In the genomic region with DNA sequence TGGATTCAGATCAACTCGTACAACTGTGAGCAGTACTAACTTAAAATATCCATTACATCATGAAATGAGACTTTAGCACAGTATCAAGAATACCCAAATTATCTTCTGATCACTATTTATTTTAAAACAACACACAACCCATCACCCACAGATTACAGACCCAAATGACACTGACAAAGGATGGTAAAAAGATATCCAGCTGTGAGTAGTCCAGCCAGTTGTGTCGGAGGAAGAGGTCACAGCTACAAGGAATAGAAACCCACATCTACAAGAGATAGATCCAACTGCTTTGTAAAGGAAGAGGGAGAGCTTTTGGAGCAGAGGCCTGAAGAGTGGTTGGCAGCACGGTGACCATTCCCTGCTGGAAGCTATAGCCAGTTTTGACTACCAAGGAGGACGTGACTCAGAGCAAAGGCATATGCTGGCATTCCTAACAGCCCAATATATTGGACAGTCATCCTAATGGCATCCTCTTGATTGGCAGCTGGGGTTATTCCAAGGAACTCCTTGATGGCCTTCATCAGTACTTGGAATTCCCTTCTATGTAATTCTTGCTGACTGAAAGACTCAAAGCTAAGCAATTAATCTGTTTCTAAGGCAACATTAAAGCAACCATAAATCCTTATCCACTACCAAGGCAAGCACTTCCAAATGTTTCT, we compare ENCODE assay signal across 11 cellular contexts. TPM values are rescaled to one million over a fixed set of nuclear protein-coding genes. Genes with fewer than 3 reads are reported as not detected.
A peak's percentile ranks its signal among the peaks of the same experiment; 100 is the strongest.
DNase-seq lines count a peak whose midpoint lies in the region; ATAC-seq and TF ChIP-seq lines count a peak whose summit lies in the region.
"Had no signal": no experiment of that assay in that cellular context is flagged by ENCODE, and none has a peak within 500 bp of the region (broad histone marks: within the 10 kb centered on the region; RNA-seq: fewer than 3 reads in every experiment).

No MANE protein-coding gene starts in this region.

- H3K4me3 ChIP-seq in PC-9 = peak overlapping the region; percentile 22; the same call in 1 of the 2 replicates
- no peak overlapping the region for H3K4me3 ChIP-seq in Peyer's patch

- H3K79me2 ChIP-seq in PC-9 (ENCODE audit: low read depth) = no peaks in the 10 kb centered on the region

- H3K9me3 ChIP-seq in PC-9 (ENCODE audit: insufficient read depth, low read depth) (peaks cover 10% of the 10 kb centered on the region; the same call in 1 of the 2 replicates), Peyer's patch (no peaks in the 10 kb centered on the region)

- H3K9me2 ChIP-seq in PC-9 (ENCODE audit: insufficient read depth) = no peaks in the 10 kb centered on the region

- H2AFZ ChIP-seq in PC-9 = no peak overlapping the region

- H3K36me3 Mint-ChIP-seq in activated CD8-positive, alpha-beta T cell treated with anti-CD3 and anti-CD28 coated beads, Interleukin-2, amount 10 ng/mL, durations not matched to agents 7 days and 5 days (ENCODE audit: low read depth) = no peaks in the 10 kb centered on the region

- CTCF ChIA-PET in PC-9 (lab: Charles Lee) = interaction anchor here (0.5 kb wide), 1 partner anchor 1810 kb away, joined by 6 read pairs; no protein-coding TSS in a partner anchor
- CTCF ChIA-PET in activated CD8-positive, alpha-beta T cell treated with anti-CD3 and anti-CD28 coated beads, Interleukin-2, amount 10 ng/mL, durations not matched to agents 7 days and 5 days (lab: Charles Lee) = no interaction called here

- intact Hi-C loops in PC-9 (cut with micrococcal nuclease; ENCODE audit: unreplicated experiment) = loop anchor here (1.0 to 5.0 kb wide), 4 partner anchors 18 to 102 kb away; no protein-coding TSS in a partner anchor

- POLR2A ChIA-PET in PC-9 (lab: Charles Lee; ENCODE audit: unreplicated experiment) = interaction anchor here (0.6 to 1.3 kb wide), 7 partner anchors 10 to 396 kb away, joined by 3 to 8 read pairs (median 5); no protein-coding TSS in a partner anchor
- POLR2A ChIA-PET in activated CD8-positive, alpha-beta T cell treated with anti-CD3 and anti-CD28 coated beads, Interleukin-2, amount 10 ng/mL, durations not matched to agents 7 days and 5 days (lab: Charles Lee) = no interaction called here

- DNase-seq in COLO829 (ENCODE audit: low spot score) (peak; percentile 88), PC-9 (peak; percentile 85 to 100), fibroblast of gingiva (ENCODE audit: low read depth) (peak; percentile 93), non-pigmented ciliary epithelial cell (ENCODE audit: low read depth) (peak; percentile 90), Peyer's patch (no peak), NOMO-1 treated with dmso at 0.1 percent for 144 hours (lab: John Stamatoyannopoulos, UW; ENCODE audit: unreplicated experiment) (no peak), NCI-H1092 (lab: John Stamatoyannopoulos, UW) (no peak)
- DNase-seq in activated CD8-positive, alpha-beta T cell treated with anti-CD3 and anti-CD28 coated beads, Interleukin-2, amount 10 ng/mL, durations not matched to agents 7 days and 5 days = no peak
- DNase-seq: activated CD4-positive, alpha-beta T cell treated with anti-CD3 and anti-CD28 coated beads for 1 hour; NCI-H510A treated with DMSO at 0.1 percent for 48 hours had no signal

- no peak overlapping the region for H3K4me3 Mint-ChIP-seq in activated CD8-positive, alpha-beta T cell treated with anti-CD3 and anti-CD28 coated beads, Interleukin-2, amount 10 ng/mL, durations not matched to agents 7 days and 5 days
- H3K4me3 Mint-ChIP-seq: brain had no signal

- H3K27me3 Mint-ChIP-seq in activated CD8-positive, alpha-beta T cell treated with anti-CD3 and anti-CD28 coated beads, Interleukin-2, amount 10 ng/mL, durations not matched to agents 7 days and 5 days (ENCODE audit: low read depth) = peaks cover 4% of the 10 kb centered on the region
- H3K27me3 Mint-ChIP-seq: brain had no signal

- H3K36me3 ChIP-seq in PC-9 (ENCODE audit: low read depth) = no peaks in the 10 kb centered on the region
- H3K36me3 ChIP-seq in Peyer's patch = no peaks in the 10 kb centered on the region

- H4K20me1 ChIP-seq in PC-9 (ENCODE audit: insufficient read depth) = no peaks in the 10 kb centered on the region

- H3K27ac ChIP-seq in PC-9 = peak overlapping the region; percentile 81
- no peak overlapping the region for H3K27ac ChIP-seq in Peyer's patch

- TF ChIP-seq CTCF in PC-9 (conservative IDR thresholded peaks at IDR 0.05) (no peak), Peyer's patch (IDR thresholded peaks at IDR 0.05) (no peak)

- ATAC-seq in activated CD8-positive, alpha-beta T cell treated with anti-CD3 and anti-CD28 coated beads, Interleukin-2, amount 10 ng/mL, durations not matched to agents 7 days and 5 days = no peak

- H3K27me3 ChIP-seq in PC-9 (ENCODE audit: insufficient read depth, low read depth) (no peaks in the 10 kb centered on the region), Peyer's patch (no peaks in the 10 kb centered on the region)

- peak overlapping the region; percentile 61 for H3K4me2 ChIP-seq in PC-9

- H3K4me1 ChIP-seq in PC-9 (replicated peaks; ENCODE audit: insufficient read depth) (peaks cover 51% of the 10 kb centered on the region), Peyer's patch (no peaks in the 10 kb centered on the region)

- H3K27ac Mint-ChIP-seq in activated CD8-positive, alpha-beta T cell treated with anti-CD3 and anti-CD28 coated beads, Interleukin-2, amount 10 ng/mL, durations not matched to agents 7 days and 5 days = no peak overlapping the region

- TF ChIP-seq POLR2A in Peyer's patch (IDR thresholded peaks at IDR 0.05) = no peak

- BruUV-seq in PC-9 (replicated peaks; lab: Mats Ljungman, UMichigan) = no TSS peak

- no peaks in the 10 kb centered on the region for H3K9me3 Mint-ChIP-seq in activated CD8-positive, alpha-beta T cell treated with anti-CD3 and anti-CD28 coated beads, Interleukin-2, amount 10 ng/mL, durations not matched to agents 7 days and 5 days (ENCODE audit: insufficient read depth)

- H3F3A ChIP-seq in PC-9 (ENCODE audit: insufficient read depth, low read depth) = peaks cover 43% of the 10 kb centered on the region

- no peaks in the 10 kb centered on the region for H3K4me1 Mint-ChIP-seq in activated CD8-positive, alpha-beta T cell treated with anti-CD3 and anti-CD28 coated beads, Interleukin-2, amount 10 ng/mL, durations not matched to agents 7 days and 5 days (ENCODE audit: low read depth)

RNA-seq across cellular contexts. Expression of a gene that starts 17.1 kb away (rescaled TPM):
- 6.5 and 13.5 TPM in 2 replicates for total RNA-seq in PC-9 (2021)
- under 1 TPM; 0.10 to 0.45 TPM for total RNA-seq in activated CD8-positive, alpha-beta T cell treated with anti-CD3 and anti-CD28 coated beads, Interleukin-2, amount 10 ng/mL, durations not matched to agents 7 days and 5 days
- 10 to 100 TPM; 19.6 to 51.2 (median 31.2) TPM for total RNA-seq in Peyer's patch

Comparison
In these comparisons a context has a peak if more than half of its experiments do, and no peak if none do; other contexts are left out.
1. DNase-seq: peak in COLO829 (single experiment), PC-9 (2 of 2), fibroblast of gingiva (single experiment) and non-pigmented ciliary epithelial cell (single experiment); none in activated CD8-positive, alpha-beta T cell treated with anti-CD3 and anti-CD28 coated beads, Interleukin-2, amount 10 ng/mL, durations not matched to agents 7 days and 5 days (single experiment), Peyer's patch (0 of 3), NOMO-1 treated with dmso at 0.1 percent for 144 hours (single experiment) and NCI-H1092 (single experiment).